In genomic region chr6:78966542-78966941, GRCh38 we compare ENCODE assay signal across 22 cellular contexts.
"Had no signal": no experiment of that assay in that cellular context is flagged by ENCODE, and none has a peak within 500 bp of the region (broad histone marks: within the 10 kb centered on the region; RNA-seq: fewer than 3 reads in every experiment).

No MANE protein-coding gene starts in this region.

- H3K4me3 ChIP-seq: body of pancreas, cardiac muscle cell, esophagus muscularis mucosa, SJSA1, thoracic aorta, upper lobe of left lung had no signal

- H3K9me3 ChIP-seq: body of pancreas, esophagus muscularis mucosa, SJSA1, thoracic aorta, upper lobe of left lung had no signal

- H3K4me1 ChIP-seq: body of pancreas, esophagus muscularis mucosa, SJSA1, upper lobe of left lung had no signal

- ATAC-seq: activated naive CD8-positive, alpha-beta T cell treated with anti-CD3 and anti-CD28 coated beads, Interleukin-2, amount 50 U/mL, for 24 hours; body of pancreas; T-helper 17 cell had no signal

- DNase-seq: activated CD4-positive, alpha-beta T cell treated with anti-CD3 and anti-CD28 coated beads for 1 hour; activated CD4-positive, alpha-beta T cell treated with anti-CD3 and anti-CD28 coated beads, Interleukin-2, amount 50 U/mL, for 4 hours; activated CD8-positive, alpha-beta memory T cell treated with anti-CD3 and anti-CD28 coated beads for 24 hours; activated CD8-positive, alpha-beta memory T cell treated with anti-CD3 and anti-CD28 coated beads, Interleukin-2, amount 50 U/mL, for 48 hours; activated effector memory CD4-positive, alpha-beta T cell treated with Interleukin-2 at 50 U/mL for 16 hours; activated naive CD4-positive, alpha-beta T cell treated with anti-CD3 and anti-CD28 coated beads for 36 hours; activated naive CD8-positive, alpha-beta T cell treated with anti-CD3 and anti-CD28 coated beads, Interleukin-2, amount 50 U/mL, for 24 hours; activated T-cell treated with anti-CD3 and anti-CD28 coated beads, Interleukin-2, amount 50 U/mL, for 48 hours; body of pancreas; effector CD8-positive, alpha-beta T cell; hippocampal formation; mesenchymal stem cell; stimulated activated CD4-positive, alpha-beta T cell treated with anti-CD3 and anti-CD28 coated beads, Interleukin-2, amount 100 ng/mL, for 48 hours; stimulated activated CD8-positive, alpha-beta memory T cell treated with anti-CD3 and anti-CD28 coated beads, Interleukin-4, amount 100 ng/mL, for 48 hours; stimulated activated naive CD4-positive, alpha-beta T cell treated with Interleukin-2 at 50 U/mL for 16 hours; T-helper 17 cell; upper lobe of left lung; WERI-Rb-1 had no signal

- H3K27ac ChIP-seq: body of pancreas, cardiac muscle cell, esophagus muscularis mucosa, SJSA1, thoracic aorta, upper lobe of left lung, WERI-Rb-1 had no signal

- H3K27me3 ChIP-seq: body of pancreas, cardiac muscle cell, esophagus muscularis mucosa, SJSA1, upper lobe of left lung had no signal
